Comparison of ENCODE assay signal across 27 cellular contexts in genomic region chr6:113370508-113370907, GRCh38.
"Had no signal": no experiment of that assay in that cellular context is flagged by ENCODE, and none has a peak within 500 bp of the region (broad histone marks: within the 10 kb centered on the region; RNA-seq: fewer than 3 reads in every experiment).

No MANE protein-coding gene starts in this region.

- ATAC-seq: activated T-helper 17 cell treated with anti-CD3 and anti-CD28 coated beads, Interleukin-2, amount 50 U/mL, for 72 hours; body of pancreas; Panc1; T-helper 17 cell had no signal

- H3K27ac ChIP-seq: ascending aorta, body of pancreas, RWPE1, SJCRH30 had no signal

- H3K9me3 ChIP-seq: ascending aorta, body of pancreas, MG63, SJCRH30 had no signal

- DNase-seq: activated CD4-positive, alpha-beta memory T cell treated with anti-CD3 and anti-CD28 coated beads, Interleukin-2, amount 10 ng/mL, durations not matched to agents 7 days and 5 days; activated CD4-positive, alpha-beta T cell treated with anti-CD3 and anti-CD28 coated beads, Interleukin-2, amount 50 U/mL, for 1 hour; activated CD4-positive, CD25-positive, alpha-beta regulatory T cell; activated gamma-delta T cell; activated T-cell treated with anti-CD3 and anti-CD28 coated beads for 4 hours; activated T-cell treated with anti-CD3 and anti-CD28 coated beads, Interleukin-2, amount 50 U/mL, for 48 hours; body of pancreas; central memory CD4-positive, alpha-beta T cell; MG63; MV-4-11; NCI-H1092 treated with DMSO at 0.1 percent for 48 hours; NCI-H1436; NCI-H187; NCI-H2081; NCI-H510A treated with DMSO at 0.1 percent for 48 hours; NCI-H69; NK-92 treated with Interleukin-12 subunit alpha and Interleukin-12 subunit beta, amount 100 ng/mL, for 24 hours; OCI-M1; Right ventricle myocardium superior; SJCRH30; T-helper 17 cell; T-helper 9 cell had no signal

- FAIRE-seq: bronchial epithelial cell had no signal

- H3K4me3 ChIP-seq: ascending aorta, body of pancreas, MG63, SJCRH30 had no signal

- H3K27me3 ChIP-seq: ascending aorta, body of pancreas, MG63, SJCRH30 had no signal

- H3K4me1 ChIP-seq: ascending aorta, body of pancreas had no signal

- H3K36me3 ChIP-seq: ascending aorta, MG63, SJCRH30 had no signal
